In genomic region chr14:36070056-36071043, GRCh38 we compare ENCODE assay signal across 9 cellular contexts.
DNase-seq lines count a peak whose midpoint lies in the region; ATAC-seq lines count a peak whose summit lies in the region.
"Had no signal": no experiment of that assay in that cellular context is flagged by ENCODE, and none has a peak within 500 bp of the region (broad histone marks: within the 10 kb centered on the region; RNA-seq: fewer than 3 reads in every experiment).

No MANE protein-coding gene starts in this region.

- no peak for ATAC-seq in HG02970 (IDR thresholded peaks at IDR 0.05; ENCODE audit: low FRiP score, unreplicated experiment)

- DNase-seq in COLO668 (lab: John Stamatoyannopoulos, UW; ENCODE audit: unreplicated experiment) = peak; percentile 87
- DNase-seq in GM19240 (ENCODE audit: insufficient read length, low spot score) = peak; percentile 19
- DNase-seq in HT1080 (ENCODE audit: low read depth) = peak; percentile 54
- peak; percentile 76 for DNase-seq in NCI-H82 (lab: John Stamatoyannopoulos, UW)
- peak; percentile 47 for DNase-seq in amniotic epithelial cell (ENCODE audit: low read depth)
- DNase-seq in hypothalamus (lab: John Stamatoyannopoulos, UW) = peak in 45 of 51 donors; percentile 4 to 76 (median 43)
- peak; percentile 62 for DNase-seq in stimulated activated CD4-positive, alpha-beta T cell treated with anti-CD3 and anti-CD28 coated beads, Interleukin-15, amount 100 ng/mL, for 24 hours
- DNase-seq: naive B cell had no signal

Comparison
In these comparisons a context has a peak if more than half of its experiments do, and no peak if none do; other contexts are left out.
1. DNase-seq: peak in every context shown above with its lines; median percentile 87 in COLO668; 76 in NCI-H82; 62 in stimulated activated CD4-positive, alpha-beta T cell treated with anti-CD3 and anti-CD28 coated beads, Interleukin-15, amount 100 ng/mL, for 24 hours; 54 in HT1080; 47 in amniotic epithelial cell; 43 in hypothalamus; 19 in GM19240.